In genomic region chr4:25233194-25233593, GRCh38 we compare ENCODE assay signal across 8 cellular contexts. TPM values are rescaled to one million over a fixed set of nuclear protein-coding genes. Genes with fewer than 3 reads are reported as not detected.
DNase-seq lines count a peak whose midpoint lies in the region; ATAC-seq, FAIRE-seq and TF ChIP-seq lines count a peak whose summit lies in the region.

No MANE protein-coding gene starts in this region.

- peak overlapping the region; percentile 84 to 93 (median 88) for H3K4me3 Mint-ChIP-seq in naive thymus-derived CD8-positive, alpha-beta T cell

- H3K27ac ChIP-seq in ACC112 (ENCODE audit: low read depth, low read length), result no peak overlapping the region

- DNase-seq in Jurkat, Clone E6-1 (ENCODE audit: low read depth, low spot score), result no peak
- DNase-seq in bronchial epithelial cell (ENCODE audit: low read depth) (no peak), H7 (no peak), cerebellar nuclear complex (lab: John Stamatoyannopoulos, UW) (no peak), G401 (ENCODE audit: low spot score) (no peak), NCI-H748 (lab: John Stamatoyannopoulos, UW; ENCODE audit: unreplicated experiment) (no peak)
- no peak for DNase-seq in naive thymus-derived CD8-positive, alpha-beta T cell

- ATAC-seq in naive thymus-derived CD8-positive, alpha-beta T cell, result no peak

- H3K27me3 Mint-ChIP-seq in naive thymus-derived CD8-positive, alpha-beta T cell, result no peaks in the 10 kb centered on the region

- FAIRE-seq in bronchial epithelial cell (lab: Jason Lieb, UNC), result no peak

- no peak for TF ChIP-seq CTCF in bronchial epithelial cell (IDR thresholded peaks at IDR 0.05; ENCODE audit: insufficient read depth, low read length, severe bottlenecking)

- peaks cover 0 to 23% (median 11%) of the 10 kb centered on the region in 9 donors for H3K9me3 Mint-ChIP-seq in naive thymus-derived CD8-positive, alpha-beta T cell

- peaks cover 9% of the 10 kb centered on the region for H3K4me1 ChIP-seq in ACC112 (ENCODE audit: control insufficient read depth, insufficient read depth, low read length, unreplicated experiment)

- peaks cover 10% of the 10 kb centered on the region for H3K36me3 ChIP-seq in ACC112 (ENCODE audit: insufficient read depth, low read length)
- H3K36me3 ChIP-seq in bronchial epithelial cell (ENCODE audit: control insufficient read depth, insufficient read depth, low read length), result no peaks in the 10 kb centered on the region
- H3K36me3 ChIP-seq in H7 (replicated peaks; ENCODE audit: control insufficient read depth, insufficient read depth, low read length), result no peaks in the 10 kb centered on the region

- H3K27ac Mint-ChIP-seq in naive thymus-derived CD8-positive, alpha-beta T cell, result peak overlapping the region; percentile 56 to 95 (median 90)

- H3K27me3 ChIP-seq in ACC112 (ENCODE audit: insufficient read depth, low read length) (no peaks in the 10 kb centered on the region), bronchial epithelial cell (ENCODE audit: control insufficient read depth, insufficient read depth, low read length) (no peaks in the 10 kb centered on the region), H7 (ENCODE audit: control insufficient read depth, insufficient read depth, low read length) (no peaks in the 10 kb centered on the region)

- H3K4me1 Mint-ChIP-seq in naive thymus-derived CD8-positive, alpha-beta T cell, result peaks cover 12 to 44% (median 34%) of the 10 kb centered on the region in 4 donors

- in situ Hi-C loops in G401 (cut with HindIII; ENCODE audit: low sequenced_read_pairs), result no loop called here

- no peak overlapping the region for H2AFZ ChIP-seq in ACC112 (ENCODE audit: low read length, unreplicated experiment)

- H3K4me3 ChIP-seq in ACC112 (ENCODE audit: low read depth, low read length) (peak overlapping the region; percentile 78), bronchial epithelial cell (ENCODE audit: low read depth, low read length) (peak overlapping the region; percentile 28), H7 (ENCODE audit: insufficient read depth, low read depth, low read length) (no peak overlapping the region)
- peak overlapping the region; percentile 30 for H3K4me3 ChIP-seq in Jurkat, Clone E6-1 (ENCODE audit: low read length)

- H3K36me3 Mint-ChIP-seq in naive thymus-derived CD8-positive, alpha-beta T cell, result peaks cover 5 to 23% (median 15%) of the 10 kb centered on the region in 3 donors

- peaks cover 33% of the 10 kb centered on the region for H3K79me2 ChIP-seq in ACC112 (ENCODE audit: control insufficient read depth, insufficient read depth, low read length, unreplicated experiment)

- POLR2A ChIA-PET in naive thymus-derived CD8-positive, alpha-beta T cell (lab: Charles Lee), result interaction anchor here (0.5 to 3.8 kb wide), 6 partner anchors 9 to 80 kb away, joined by 3 to 45 read pairs (median 6); partner anchors contain the start of genes SEPSECS and ZCCHC4

RNA-seq across cellular contexts. Expression of gene PI4K2B, which starts 0.6 kb away (rescaled TPM):
- 15.2 TPM for polyA plus RNA-seq in Jurkat, Clone E6-1 (2012; ENCODE audit: insufficient read depth, insufficient read length)
- 14.5 and 15.7 TPM in 2 replicates for total RNA-seq in bronchial epithelial cell
- 10 to 100 TPM; 13.2 to 14.4 TPM for total RNA-seq in naive thymus-derived CD8-positive, alpha-beta T cell
- polyA plus RNA-seq in naive thymus-derived CD8-positive, alpha-beta T cell, result 1 to 10 TPM; 6.8 to 8.6 (median 7.0) TPM
- 14.8 and 18.3 TPM in 2 replicates for total RNA-seq in H7 (2014; rRNA removed; shearing (Covaris generic))
- total RNA-seq in G401 (2014; rRNA removed; shearing (Covaris generic)), result 44.1 and 57.7 TPM in 2 replicates
